ENCODE assay signal across 1 cellular context in genomic region chr22:47129902-47130301, GRCh38.
TF ChIP-seq lines count a peak whose summit lies in the region.

No MANE protein-coding gene starts in this region.

TF ChIP-seq in H1, 55 proteins besides CTCF, POLR2A, EP300 and RAD21:
- no peak for TF ChIP-seq RFX5 (IDR thresholded peaks at IDR 0.05; ENCODE audit: borderline replicate concordance, low read depth, low read length)
- TF ChIP-seq EZH2 (IDR thresholded peaks at IDR 0.05; ENCODE audit: low read depth, low read length, severe bottlenecking): no peak
- no peak for TF ChIP-seq SAP30 (IDR thresholded peaks at IDR 0.05; ENCODE audit: insufficient read depth, insufficient replicate concordance, low read length)
- no peak for TF ChIP-seq JUND (IDR thresholded peaks at IDR 0.05; ENCODE audit: low read length)
- TF ChIP-seq, protein P1, sequence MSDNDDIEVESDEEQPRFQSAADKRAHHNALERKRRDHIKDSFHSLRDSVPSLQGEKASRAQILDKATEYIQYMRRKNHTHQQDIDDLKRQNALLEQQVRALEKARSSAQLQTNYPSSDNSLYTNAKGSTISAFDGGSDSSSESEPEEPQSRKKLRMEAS (IDR thresholded peaks at IDR 0.05): no peak
- TF ChIP-seq SUZ12 (IDR thresholded peaks at IDR 0.05; ENCODE audit: low read length): no peak
- no peak for TF ChIP-seq POLR2AphosphoS5 (IDR thresholded peaks at IDR 0.05; ENCODE audit: low read depth, low read length)
- no peak for TF ChIP-seq TAF1 (IDR thresholded peaks at IDR 0.05; ENCODE audit: low read depth, low read length)
- TF ChIP-seq YY1 (IDR thresholded peaks at IDR 0.05; ENCODE audit: low read depth, low read length): no peak
